Comparison of ENCODE assay signal across 24 cellular contexts in genomic region chr20:48076772-48077171, GRCh38.
"Had no signal": no experiment of that assay in that cellular context is flagged by ENCODE, and none has a peak within 500 bp of the region (broad histone marks: within the 10 kb centered on the region; RNA-seq: fewer than 3 reads in every experiment).

No MANE protein-coding gene starts in this region.

- H3K27ac ChIP-seq: coronary artery, dorsolateral prefrontal cortex, esophagus muscularis mucosa, foreskin keratinocyte, gastroesophageal sphincter, heart left ventricle, hepatocyte, left lung, lower lobe of right lung had no signal

- H3K9me3 ChIP-seq: esophagus muscularis mucosa, gastroesophageal sphincter, heart left ventricle, left lung, lower lobe of right lung, mucosa of descending colon had no signal

- H3K36me3 ChIP-seq: esophagus muscularis mucosa, gastroesophageal sphincter, heart left ventricle, left lung, lower lobe of right lung had no signal

- FAIRE-seq: colon, endothelial cell of umbilical vein, frontal cortex, kidney had no signal

- H3K4me1 ChIP-seq: esophagus muscularis mucosa, foreskin keratinocyte, gastroesophageal sphincter, heart left ventricle, left lung, lower lobe of right lung had no signal

- H3K4me3 ChIP-seq: coronary artery, dorsolateral prefrontal cortex, esophagus muscularis mucosa, gastroesophageal sphincter, heart left ventricle, hepatocyte, left lung, lower lobe of right lung, mucosa of descending colon had no signal

- H3K27me3 ChIP-seq: esophagus muscularis mucosa, gastroesophageal sphincter, hepatocyte had no signal

- ATAC-seq: foreskin keratinocyte, gastroesophageal sphincter, heart left ventricle, left colon, left lung, left ventricle myocardium superior, lower lobe of right lung, mucosa of descending colon had no signal

- DNase-seq: dermis blood vessel endothelial cell; dorsolateral prefrontal cortex; effector CD4-positive, alpha-beta T cell; effector memory CD4-positive, alpha-beta T cell; foreskin keratinocyte; heart left ventricle; hypothalamus; immature natural killer cell; islet precursor cell; kidney; kidney glomerular epithelial cell; left colon; left lung; left ventricle myocardium superior; lower lobe of right lung; mesenchymal stem cell; mucosa of descending colon had no signal
